ENCODE assay signal across 17 cellular contexts in genomic region chr15:60620707-60621106, GRCh38.
DNase-seq lines count a peak whose midpoint lies in the region; ATAC-seq, FAIRE-seq and TF ChIP-seq lines count a peak whose summit lies in the region.
"Had no signal": no experiment of that assay in that cellular context is flagged by ENCODE, and none has a peak within 500 bp of the region (broad histone marks: within the 10 kb centered on the region; RNA-seq: fewer than 3 reads in every experiment).

No MANE protein-coding gene starts in this region.

- H3K27me3 ChIP-seq in hepatocyte (no peaks in the 10 kb centered on the region), pancreas (no peaks in the 10 kb centered on the region)
- H3K27me3 ChIP-seq: Peyer's patch had no signal

- H3K36me3 ChIP-seq in hepatocyte (replicated peaks; ENCODE audit: insufficient read depth, low read depth) (no peaks in the 10 kb centered on the region), pancreas (no peaks in the 10 kb centered on the region)
- H3K36me3 ChIP-seq: Peyer's patch had no signal

- peak in 3 of 4 donors; percentile 48 to 66 (median 53) for ATAC-seq in pancreas
- ATAC-seq in GM21423 (IDR thresholded peaks at IDR 0.05; ENCODE audit: unreplicated experiment): no peak
- ATAC-seq: HepG2, T-helper 17 cell had no signal

- peak; percentile 18 for DNase-seq in AG09309 (ENCODE audit: low read depth)
- peak; percentile 85 for DNase-seq in amniotic epithelial cell (ENCODE audit: low read depth)
- peak; percentile 13 for DNase-seq in hepatocyte (ENCODE audit: low spot score)
- peak in 2 of 6 donors; percentile 22 to 56 for DNase-seq in pancreas
- no peak for DNase-seq in NOMO-1 (lab: John Stamatoyannopoulos, UW; ENCODE audit: unreplicated experiment in 2 of 2)
- no peak for DNase-seq in NOMO-1 treated with dmso at 0.1 percent for 144 hours (lab: John Stamatoyannopoulos, UW; ENCODE audit: unreplicated experiment)
- DNase-seq in RKO (ENCODE audit: low spot score): no peak
- DNase-seq: activated CD4-positive, alpha-beta T cell treated with anti-CD3 and anti-CD28 coated beads, Interleukin-2, amount 10 ng/mL, durations not matched to agents 7 days and 5 days; amniotic stem cell; DMS 273 treated with DMSO at 0.1 percent for 48 hours; kidney glomerular epithelial cell; NCI-H510A; T-helper 17 cell; trophoblast cell had no signal

- H3K27ac ChIP-seq in hepatocyte (no peak overlapping the region), pancreas (no peak overlapping the region)
- H3K27ac ChIP-seq: Peyer's patch had no signal

- H3K79me2 ChIP-seq in hepatocyte: no peaks in the 10 kb centered on the region

- peaks cover 2% of the 10 kb centered on the region for H3K4me1 ChIP-seq in hepatocyte (ENCODE audit: insufficient read depth)
- no peaks in the 10 kb centered on the region for H3K4me1 ChIP-seq in pancreas
- H3K4me1 ChIP-seq: Peyer's patch had no signal

- no peak overlapping the region for H3K4me2 ChIP-seq in hepatocyte

- FAIRE-seq in pancreas (lab: Jason Lieb, UNC): no peak
- FAIRE-seq: HepG2 had no signal

- no peaks in the 10 kb centered on the region for H4K20me1 ChIP-seq in hepatocyte (ENCODE audit: insufficient read depth, poor library complexity, severe bottlenecking)

- H3K4me3 ChIP-seq in AG09309 (ENCODE audit: control insufficient read depth, low read depth, low read length) (no peak overlapping the region), hepatocyte (no peak overlapping the region), pancreas (no peak overlapping the region)
- H3K4me3 ChIP-seq: Peyer's patch had no signal

- no peak for TF ChIP-seq CTCF in AG09309 (IDR thresholded peaks at IDR 0.05; ENCODE audit: control insufficient read depth, insufficient read depth, low read depth, low read length, missing control alignments)
- TF ChIP-seq CTCF in hepatocyte (IDR thresholded peaks at IDR 0.05; ENCODE audit: poor library complexity): no peak
- TF ChIP-seq CTCF in pancreas (IDR thresholded peaks at IDR 0.05): no peak

- intact Hi-C loops in pancreas (cut with DNase I): no loop called here

- WGBS in hepatocyte (ENCODE audit: low lambda C conversion rate, missing lambda C conversion rate): 62% methylated on average over 14 of the region's 14 CpGs
- WGBS in pancreas, 2 donors: 62 to 71% methylated on average over 14 of the region's 14 CpGs

- H3K9me3 ChIP-seq in hepatocyte (ENCODE audit: low read depth) (no peaks in the 10 kb centered on the region), pancreas (no peaks in the 10 kb centered on the region)
- H3K9me3 ChIP-seq: Peyer's patch had no signal

- no peak overlapping the region for H2AFZ ChIP-seq in hepatocyte

- H3K9me2 ChIP-seq in hepatocyte (replicated peaks; ENCODE audit: insufficient read depth): no peaks in the 10 kb centered on the region

Comparison
In these comparisons a context has a peak if more than half of its experiments do, and no peak if none do; other contexts are left out.
1. DNase-seq: peak in AG09309 (single experiment), amniotic epithelial cell (single experiment) and hepatocyte (single experiment); none in NOMO-1 (0 of 2), NOMO-1 treated with dmso at 0.1 percent for 144 hours (single experiment) and RKO (single experiment).